Comparison of ENCODE assay signal across 1 cellular context in the genomic region with DNA sequence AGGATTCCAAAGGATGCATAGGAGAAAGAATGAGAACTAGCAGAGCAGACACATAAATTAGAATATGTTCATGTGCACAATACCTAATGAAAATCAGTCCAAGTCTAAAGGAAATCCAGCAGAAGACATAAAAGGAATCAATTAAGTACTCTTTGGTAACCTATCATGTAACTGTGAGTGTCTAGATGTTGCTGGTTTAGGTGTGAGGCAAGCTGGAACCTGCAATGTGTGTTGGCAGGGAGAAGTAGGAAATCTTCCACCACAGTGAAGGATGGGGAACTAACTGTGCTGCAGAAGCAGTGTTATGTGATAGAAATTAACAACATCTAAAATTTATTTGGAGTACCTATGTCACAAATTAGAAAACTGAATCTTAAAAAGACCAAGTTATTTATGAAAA.
TF ChIP-seq lines count a peak whose summit lies in the region.

No MANE protein-coding gene starts in this region.

TF ChIP-seq in WTC11, 78 proteins besides CTCF, POLR2A, EP300 and RAD21 (continued from another document):
- TF ChIP-seq, protein P1, sequence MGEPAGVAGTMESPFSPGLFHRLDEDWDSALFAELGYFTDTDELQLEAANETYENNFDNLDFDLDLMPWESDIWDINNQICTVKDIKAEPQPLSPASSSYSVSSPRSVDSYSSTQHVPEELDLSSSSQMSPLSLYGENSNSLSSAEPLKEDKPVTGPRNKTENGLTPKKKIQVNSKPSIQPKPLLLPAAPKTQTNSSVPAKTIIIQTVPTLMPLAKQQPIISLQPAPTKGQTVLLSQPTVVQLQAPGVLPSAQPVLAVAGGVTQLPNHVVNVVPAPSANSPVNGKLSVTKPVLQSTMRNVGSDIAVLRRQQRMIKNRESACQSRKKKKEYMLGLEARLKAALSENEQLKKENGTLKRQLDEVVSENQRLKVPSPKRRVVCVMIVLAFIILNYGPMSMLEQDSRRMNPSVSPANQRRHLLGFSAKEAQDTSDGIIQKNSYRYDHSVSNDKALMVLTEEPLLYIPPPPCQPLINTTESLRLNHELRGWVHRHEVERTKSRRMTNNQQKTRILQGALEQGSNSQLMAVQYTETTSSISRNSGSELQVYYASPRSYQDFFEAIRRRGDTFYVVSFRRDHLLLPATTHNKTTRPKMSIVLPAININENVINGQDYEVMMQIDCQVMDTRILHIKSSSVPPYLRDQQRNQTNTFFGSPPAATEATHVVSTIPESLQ (CRISPR knock-in tag; IDR thresholded peaks at IDR 0.05): no peak
- TF ChIP-seq FOXK1 (CRISPR knock-in tag; IDR thresholded peaks at IDR 0.05): no peak
- no peak for TF ChIP-seq ZNF263 (CRISPR knock-in tag; IDR thresholded peaks at IDR 0.05; ENCODE audit: low read depth)
- TF ChIP-seq GRHL2 (CRISPR knock-in tag; IDR thresholded peaks at IDR 0.05; ENCODE audit: insufficient replicate concordance, severe bottlenecking): no peak
- no peak for TF ChIP-seq NR2C2 (CRISPR knock-in tag; IDR thresholded peaks at IDR 0.05)
- TF ChIP-seq, protein P2, sequence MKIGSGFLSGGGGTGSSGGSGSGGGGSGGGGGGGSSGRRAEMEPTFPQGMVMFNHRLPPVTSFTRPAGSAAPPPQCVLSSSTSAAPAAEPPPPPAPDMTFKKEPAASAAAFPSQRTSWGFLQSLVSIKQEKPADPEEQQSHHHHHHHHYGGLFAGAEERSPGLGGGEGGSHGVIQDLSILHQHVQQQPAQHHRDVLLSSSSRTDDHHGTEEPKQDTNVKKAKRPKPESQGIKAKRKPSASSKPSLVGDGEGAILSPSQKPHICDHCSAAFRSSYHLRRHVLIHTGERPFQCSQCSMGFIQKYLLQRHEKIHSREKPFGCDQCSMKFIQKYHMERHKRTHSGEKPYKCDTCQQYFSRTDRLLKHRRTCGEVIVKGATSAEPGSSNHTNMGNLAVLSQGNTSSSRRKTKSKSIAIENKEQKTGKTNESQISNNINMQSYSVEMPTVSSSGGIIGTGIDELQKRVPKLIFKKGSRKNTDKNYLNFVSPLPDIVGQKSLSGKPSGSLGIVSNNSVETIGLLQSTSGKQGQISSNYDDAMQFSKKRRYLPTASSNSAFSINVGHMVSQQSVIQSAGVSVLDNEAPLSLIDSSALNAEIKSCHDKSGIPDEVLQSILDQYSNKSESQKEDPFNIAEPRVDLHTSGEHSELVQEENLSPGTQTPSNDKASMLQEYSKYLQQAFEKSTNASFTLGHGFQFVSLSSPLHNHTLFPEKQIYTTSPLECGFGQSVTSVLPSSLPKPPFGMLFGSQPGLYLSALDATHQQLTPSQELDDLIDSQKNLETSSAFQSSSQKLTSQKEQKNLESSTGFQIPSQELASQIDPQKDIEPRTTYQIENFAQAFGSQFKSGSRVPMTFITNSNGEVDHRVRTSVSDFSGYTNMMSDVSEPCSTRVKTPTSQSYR (CRISPR knock-in tag; IDR thresholded peaks at IDR 0.05): no peak
- no peak for TF ChIP-seq SMAD3 (CRISPR knock-in tag; IDR thresholded peaks at IDR 0.05; ENCODE audit: borderline replicate concordance)
- TF ChIP-seq, protein P3, sequence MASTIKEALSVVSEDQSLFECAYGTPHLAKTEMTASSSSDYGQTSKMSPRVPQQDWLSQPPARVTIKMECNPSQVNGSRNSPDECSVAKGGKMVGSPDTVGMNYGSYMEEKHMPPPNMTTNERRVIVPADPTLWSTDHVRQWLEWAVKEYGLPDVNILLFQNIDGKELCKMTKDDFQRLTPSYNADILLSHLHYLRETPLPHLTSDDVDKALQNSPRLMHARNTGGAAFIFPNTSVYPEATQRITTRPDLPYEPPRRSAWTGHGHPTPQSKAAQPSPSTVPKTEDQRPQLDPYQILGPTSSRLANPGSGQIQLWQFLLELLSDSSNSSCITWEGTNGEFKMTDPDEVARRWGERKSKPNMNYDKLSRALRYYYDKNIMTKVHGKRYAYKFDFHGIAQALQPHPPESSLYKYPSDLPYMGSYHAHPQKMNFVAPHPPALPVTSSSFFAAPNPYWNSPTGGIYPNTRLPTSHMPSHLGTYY (CRISPR knock-in tag; IDR thresholded peaks at IDR 0.05): no peak
TF ChIP-seq in WTC11: peak in this region for 0.
